Comparison of ENCODE assay signal across 16 cellular contexts in genomic region chr14:87043667-87044200, GRCh38.
DNase-seq lines count a peak whose midpoint lies in the region; ATAC-seq and TF ChIP-seq lines count a peak whose summit lies in the region.
"Had no signal": no experiment of that assay in that cellular context is flagged by ENCODE, and none has a peak within 500 bp of the region (broad histone marks: within the 10 kb centered on the region; RNA-seq: fewer than 3 reads in every experiment).

No MANE protein-coding gene starts in this region.

- DNase-seq in DMS79 treated with DMSO at 0.1 percent for 48 hours (lab: John Stamatoyannopoulos, UW) (peak; percentile 47), Karpas-422 (peak; percentile 94), OCI-LY7 (ENCODE audit: low spot score) (no peak), foreskin keratinocyte (peak in 1 of 2 donors; percentile 65), NOMO-1 treated with dmso at 0.1 percent for 144 hours (lab: John Stamatoyannopoulos, UW; ENCODE audit: unreplicated experiment) (no peak), T-helper 1 cell (no peak), gastrocnemius medialis (no peak)
- DNase-seq in stimulated activated naive CD4-positive, alpha-beta T cell treated with Interleukin-2 at 50 U/mL for 16 hours (lab: John Stamatoyannopoulos, UW), result no peak
- DNase-seq: C1 segment of cervical spinal cord; Calu3; CD4-positive, alpha-beta memory T cell; COR-L47; GF-D8; GOT3; HFFc6 had no signal

- no peaks in the 10 kb centered on the region for H4K20me1 ChIP-seq in Karpas-422 (ENCODE audit: insufficient read depth, low read depth, low read length)
- no peaks in the 10 kb centered on the region for H4K20me1 ChIP-seq in OCI-LY7 (ENCODE audit: insufficient read depth, low read length)

- in situ Hi-C loops in gastrocnemius medialis (cut with MboI; ENCODE audit: low sequenced_read_pairs in 4 of 4), result no loop called here

- H3K9ac ChIP-seq in Karpas-422 (ENCODE audit: low read length), result peak overlapping the region; percentile 75

- peak; percentile 67 for ATAC-seq in foreskin keratinocyte
- ATAC-seq in gastrocnemius medialis, result no peak

- intact Hi-C loops in OCI-LY7 (cut with micrococcal nuclease; ENCODE audit: unreplicated experiment), result no loop called here
- intact Hi-C loops in gastrocnemius medialis (cut with DNase I; ENCODE audit: low total_unique reads), result no loop called here

- H3K4me3 ChIP-seq in Karpas-422 (ENCODE audit: low read length) (peak overlapping the region; percentile 63), OCI-LY7 (ENCODE audit: low read depth, low read length, poor library complexity, severe bottlenecking) (no peak overlapping the region), gastrocnemius medialis (no peak overlapping the region)
- H3K4me3 ChIP-seq: HAP-1 had no signal

- H3K4me2 ChIP-seq in Karpas-422 (ENCODE audit: low read depth, low read length, poor library complexity, severe bottlenecking), result peak overlapping the region; percentile 78
- no peak overlapping the region for H3K4me2 ChIP-seq in OCI-LY7 (ENCODE audit: low read length)

- BruUV-seq in OCI-LY7 (replicated peaks; lab: Mats Ljungman, UMichigan), result no TSS peak

- no peaks in the 10 kb centered on the region for H3K9me2 ChIP-seq in Karpas-422 (replicated peaks; ENCODE audit: insufficient read depth, low read length)
- H3K9me2 ChIP-seq in OCI-LY7 (ENCODE audit: insufficient read depth, low read length), result no peaks in the 10 kb centered on the region

- TF ChIP-seq CTCF in OCI-LY7 (conservative IDR thresholded peaks at IDR 0.05; ENCODE audit: low read length) (no peak), foreskin keratinocyte (conservative IDR thresholded peaks at IDR 0.05) (no peak), gastrocnemius medialis (IDR thresholded peaks at IDR 0.05 in 4 of 5, conservative IDR thresholded peaks at IDR 0.05 in 1 of 5) (no peak)

- H3K79me2 ChIP-seq in Karpas-422 (ENCODE audit: low read length) (peaks cover 31% of the 10 kb centered on the region), OCI-LY7 (ENCODE audit: insufficient read depth, low read depth, low read length) (no peaks in the 10 kb centered on the region)

- TF ChIP-seq POLR2A in gastrocnemius medialis (IDR thresholded peaks at IDR 0.05), result no peak

- CTCF ChIA-PET in OCI-LY7 (lab: Charles Lee; ENCODE audit: unreplicated experiment), result interaction anchor here (0.7 kb wide), 1 partner anchor 12 kb away, joined by 3 read pairs; no protein-coding TSS in a partner anchor

- POLR2A ChIA-PET in OCI-LY7 (lab: Charles Lee), result interaction anchor here (4.4 kb wide), 1 partner anchor 10 kb away, joined by 21 read pairs; no protein-coding TSS in a partner anchor

- H2AFZ ChIP-seq in Karpas-422 (ENCODE audit: low read length), result no peak overlapping the region
- peak overlapping the region; percentile 27; the same call in 1 of the 2 replicates for H2AFZ ChIP-seq in OCI-LY7 (ENCODE audit: low read length)

- peaks cover 24% of the 10 kb centered on the region for H3K36me3 ChIP-seq in Karpas-422 (ENCODE audit: insufficient read depth, low read length)
- H3K36me3 ChIP-seq in OCI-LY7 (ENCODE audit: insufficient read depth, low read length), result no peaks in the 10 kb centered on the region
- H3K36me3 ChIP-seq in gastrocnemius medialis, result no peaks in the 10 kb centered on the region
- H3K36me3 ChIP-seq: HAP-1 had no signal

- H3K27ac ChIP-seq in Karpas-422 (ENCODE audit: low read length) (peak overlapping the region; percentile 96), OCI-LY7 (ENCODE audit: low read depth, low read length, poor library complexity, severe bottlenecking) (no peak overlapping the region), foreskin keratinocyte (no peak overlapping the region), gastrocnemius medialis (no peak overlapping the region)

- H3K27me3 ChIP-seq in Karpas-422 (ENCODE audit: low read length) (no peaks in the 10 kb centered on the region), foreskin keratinocyte (no peaks in the 10 kb centered on the region), gastrocnemius medialis (no peaks in the 10 kb centered on the region)

- H3K4me1 ChIP-seq in Karpas-422 (ENCODE audit: low read length) (peaks cover 94% of the 10 kb centered on the region), OCI-LY7 (ENCODE audit: insufficient read depth, low read length, poor library complexity, severe bottlenecking) (peaks cover 36% of the 10 kb centered on the region), foreskin keratinocyte (peaks cover 14% of the 10 kb centered on the region), gastrocnemius medialis (no peaks in the 10 kb centered on the region)
- H3K4me1 ChIP-seq: HAP-1 had no signal

- no peaks in the 10 kb centered on the region for H3K9me3 ChIP-seq in Karpas-422 (ENCODE audit: low read length)
- H3K9me3 ChIP-seq in OCI-LY7 (ENCODE audit: low read length), result no peaks in the 10 kb centered on the region; the same call in 1 of the 2 replicates
- no peaks in the 10 kb centered on the region for H3K9me3 ChIP-seq in gastrocnemius medialis
- H3K9me3 ChIP-seq: HAP-1 had no signal

Comparison
In these comparisons a context has a peak if more than half of its experiments do, and no peak if none do; other contexts are left out.
1. DNase-seq: peak in DMS79 treated with DMSO at 0.1 percent for 48 hours (single experiment) and Karpas-422 (single experiment); none in OCI-LY7 (single experiment), stimulated activated naive CD4-positive, alpha-beta T cell treated with Interleukin-2 at 50 U/mL for 16 hours (single experiment), NOMO-1 treated with dmso at 0.1 percent for 144 hours (single experiment), T-helper 1 cell (0 of 5) and gastrocnemius medialis (0 of 2).